Comparison of ENCODE assay signal across 14 cellular contexts in genomic region chr15:101615414-101615985, GRCh38. TPM values are rescaled to one million over a fixed set of nuclear protein-coding genes. Genes with fewer than 3 reads are reported as not detected.
A peak's percentile ranks its signal among the peaks of the same experiment; 100 is the strongest.
DNase-seq lines count a peak whose midpoint lies in the region; ATAC-seq and TF ChIP-seq lines count a peak whose summit lies in the region.
"Had no signal": no experiment of that assay in that cellular context is flagged by ENCODE, and none has a peak within 500 bp of the region (broad histone marks: within the 10 kb centered on the region; RNA-seq: fewer than 3 reads in every experiment).

No MANE protein-coding gene starts in this region.

- no peaks in the 10 kb centered on the region for H3K36me3 ChIP-seq in mesodermal cell (ENCODE audit: control insufficient read depth, insufficient read depth, low read length)
- no peaks in the 10 kb centered on the region for H3K36me3 ChIP-seq in aorta (ENCODE audit: control insufficient read depth in 1 of 2, insufficient read depth in 2 of 2, low read length in 1 of 2)
- H3K36me3 ChIP-seq: neutrophil had no signal

- H3K9me3 ChIP-seq in mesodermal cell (ENCODE audit: control insufficient read depth, low read length) (no peaks in the 10 kb centered on the region), aorta (ENCODE audit: control insufficient read depth, low read length) (no peaks in the 10 kb centered on the region)
- H3K9me3 ChIP-seq: neutrophil had no signal

- peaks cover 11% of the 10 kb centered on the region for H3K4me1 Mint-ChIP-seq in activated CD8-positive, alpha-beta T cell treated with anti-CD3 and anti-CD28 coated beads, Interleukin-2, amount 10 ng/mL, durations not matched to agents 7 days and 5 days (ENCODE audit: low read depth)
- peaks cover 7% of the 10 kb centered on the region for H3K4me1 Mint-ChIP-seq in activated CD8-positive, alpha-beta T cell treated with anti-CD3 and anti-CD28 coated beads for 36 hours (ENCODE audit: low read depth)

- peak; percentile 23 for ATAC-seq in activated CD8-positive, alpha-beta T cell treated with anti-CD3 and anti-CD28 coated beads, Interleukin-2, amount 10 ng/mL, durations not matched to agents 7 days and 5 days
- ATAC-seq in activated CD8-positive, alpha-beta T cell treated with anti-CD3 and anti-CD28 coated beads for 36 hours: no peak
- ATAC-seq in aorta (ENCODE audit: low FRiP score): peak; percentile 49
- ATAC-seq in HG03457 (IDR thresholded peaks at IDR 0.05; ENCODE audit: unreplicated experiment): no peak

- POLR2A ChIA-PET in activated CD8-positive, alpha-beta T cell treated with anti-CD3 and anti-CD28 coated beads, Interleukin-2, amount 10 ng/mL, durations not matched to agents 7 days and 5 days (lab: Charles Lee): no interaction called here
- POLR2A ChIA-PET in activated CD8-positive, alpha-beta T cell treated with anti-CD3 and anti-CD28 coated beads for 36 hours (lab: Charles Lee): interaction anchor here (1.8 kb wide), 1 partner anchor 32 kb away, joined by 6 read pairs; no protein-coding TSS in a partner anchor

- peak overlapping the region; percentile 26 for H3K4me3 ChIP-seq in fibroblast of mammary gland (ENCODE audit: control insufficient read depth, low read depth, low read length)
- peak overlapping the region; percentile 8 for H3K4me3 ChIP-seq in mesodermal cell (ENCODE audit: extremely low read depth, insufficient read depth, low read length, poor library complexity, severe bottlenecking)
- H3K4me3 ChIP-seq in aorta (ENCODE audit: low read length in 2 of 2): no peak overlapping the region

- no peak for TF ChIP-seq CTCF in activated CD8-positive, alpha-beta T cell treated with anti-CD3 and anti-CD28 coated beads for 36 hours (IDR thresholded peaks at IDR 0.05)
- TF ChIP-seq CTCF in fibroblast of mammary gland (conservative IDR thresholded peaks at IDR 0.05; ENCODE audit: control insufficient read depth, insufficient read depth, low read depth, low read length): no peak

- H3K4me1 ChIP-seq in mesodermal cell (ENCODE audit: control insufficient read depth, insufficient read depth, low read length, poor library complexity, severe bottlenecking): peaks cover 12% of the 10 kb centered on the region
- H3K4me1 ChIP-seq in aorta (ENCODE audit: control insufficient read depth in 1 of 2, insufficient read depth in 2 of 2, low read length in 2 of 2): no peaks in the 10 kb centered on the region

- H3K27me3 ChIP-seq in aorta (ENCODE audit: control insufficient read depth in 1 of 2, insufficient read depth in 2 of 2, low read length in 1 of 2): no peaks in the 10 kb centered on the region

- H3K27ac ChIP-seq in mesodermal cell (ENCODE audit: low read depth, low read length, severe bottlenecking) (no peak overlapping the region), aorta (ENCODE audit: low read depth in 1 of 2, low read length in 2 of 2) (no peak overlapping the region)
- H3K27ac ChIP-seq: neutrophil had no signal

- no peaks in the 10 kb centered on the region for H3K36me3 Mint-ChIP-seq in activated CD8-positive, alpha-beta T cell treated with anti-CD3 and anti-CD28 coated beads, Interleukin-2, amount 10 ng/mL, durations not matched to agents 7 days and 5 days (ENCODE audit: low read depth)
- H3K36me3 Mint-ChIP-seq in activated CD8-positive, alpha-beta T cell treated with anti-CD3 and anti-CD28 coated beads for 36 hours (ENCODE audit: low read depth): peaks cover 4% of the 10 kb centered on the region

- H3K4me3 Mint-ChIP-seq in activated CD8-positive, alpha-beta T cell treated with anti-CD3 and anti-CD28 coated beads, Interleukin-2, amount 10 ng/mL, durations not matched to agents 7 days and 5 days: no peak overlapping the region
- no peak overlapping the region for H3K4me3 Mint-ChIP-seq in activated CD8-positive, alpha-beta T cell treated with anti-CD3 and anti-CD28 coated beads for 36 hours
- H3K4me3 Mint-ChIP-seq: activated naive CD4-positive, alpha-beta T cell treated with anti-CD3 and anti-CD28 coated beads, Interleukin-2, amount 10 ng/mL, durations not matched to agents 7 days and 5 days had no signal

- no peaks in the 10 kb centered on the region for H3K9me3 Mint-ChIP-seq in activated CD8-positive, alpha-beta T cell treated with anti-CD3 and anti-CD28 coated beads, Interleukin-2, amount 10 ng/mL, durations not matched to agents 7 days and 5 days (ENCODE audit: insufficient read depth)
- no peaks in the 10 kb centered on the region for H3K9me3 Mint-ChIP-seq in activated CD8-positive, alpha-beta T cell treated with anti-CD3 and anti-CD28 coated beads for 36 hours
- H3K9me3 Mint-ChIP-seq: activated naive CD4-positive, alpha-beta T cell treated with anti-CD3 and anti-CD28 coated beads, Interleukin-2, amount 10 ng/mL, durations not matched to agents 7 days and 5 days had no signal

- no peak for DNase-seq in activated CD8-positive, alpha-beta T cell treated with anti-CD3 and anti-CD28 coated beads, Interleukin-2, amount 10 ng/mL, durations not matched to agents 7 days and 5 days
- no peak for DNase-seq in activated CD8-positive, alpha-beta T cell treated with anti-CD3 and anti-CD28 coated beads for 36 hours
- peak; percentile 49 for DNase-seq in fibroblast of mammary gland (ENCODE audit: low read depth)
- DNase-seq in aorta: peak in 1 of 2 donors; percentile 65
- DNase-seq in SKM-1 treated with dmso at 0.1 percent for 144 hours (lab: John Stamatoyannopoulos, UW; ENCODE audit: unreplicated experiment): no peak
- no peak for DNase-seq in DMS53 treated with DMSO at 0.1 percent for 48 hours (lab: John Stamatoyannopoulos, UW; ENCODE audit: unreplicated experiment)
- DNase-seq: activated naive CD4-positive, alpha-beta T cell treated with anti-CD3 and anti-CD28 coated beads, Interleukin-2, amount 10 ng/mL, durations not matched to agents 7 days and 5 days; effector CD4-positive, alpha-beta T cell; stimulated activated CD4-positive, alpha-beta T cell treated with anti-CD3 and anti-CD28 coated beads, Interleukin-1b, Interleukin-23, amount 100 ng/mL, for 48 hours; stimulated activated naive CD4-positive, alpha-beta T cell treated with Interleukin-2 at 50 U/mL for 16 hours; SW 1271 had no signal

- intact Hi-C loops in activated CD8-positive, alpha-beta T cell treated with anti-CD3 and anti-CD28 coated beads for 36 hours (cut with micrococcal nuclease): no loop called here
- intact Hi-C loops in aorta (cut with DNase I): no loop called here

- no peaks in the 10 kb centered on the region for H3K27me3 Mint-ChIP-seq in activated CD8-positive, alpha-beta T cell treated with anti-CD3 and anti-CD28 coated beads, Interleukin-2, amount 10 ng/mL, durations not matched to agents 7 days and 5 days (ENCODE audit: low read depth)
- H3K27me3 Mint-ChIP-seq in activated CD8-positive, alpha-beta T cell treated with anti-CD3 and anti-CD28 coated beads for 36 hours: no peaks in the 10 kb centered on the region
- H3K27me3 Mint-ChIP-seq: activated naive CD4-positive, alpha-beta T cell treated with anti-CD3 and anti-CD28 coated beads, Interleukin-2, amount 10 ng/mL, durations not matched to agents 7 days and 5 days had no signal

- CTCF ChIA-PET in activated CD8-positive, alpha-beta T cell treated with anti-CD3 and anti-CD28 coated beads, Interleukin-2, amount 10 ng/mL, durations not matched to agents 7 days and 5 days (lab: Charles Lee): no interaction called here
- CTCF ChIA-PET in activated CD8-positive, alpha-beta T cell treated with anti-CD3 and anti-CD28 coated beads for 36 hours (lab: Charles Lee): interaction anchor here (1.5 kb wide), 1 partner anchor 26 kb away, joined by 10 read pairs; no protein-coding TSS in a partner anchor

- WGBS in mesodermal cell (ENCODE audit: insufficient coverage in 2 of 2), 2 experiments: 66 to 89% methylated on average over 10 to 15 of the region's 15 CpGs
- WGBS in aorta, 2 donors: 38 to 47% methylated on average over 15 of the region's 15 CpGs

- H3K27ac Mint-ChIP-seq in activated CD8-positive, alpha-beta T cell treated with anti-CD3 and anti-CD28 coated beads, Interleukin-2, amount 10 ng/mL, durations not matched to agents 7 days and 5 days: no peak overlapping the region
- no peak overlapping the region for H3K27ac Mint-ChIP-seq in activated CD8-positive, alpha-beta T cell treated with anti-CD3 and anti-CD28 coated beads for 36 hours
- H3K27ac Mint-ChIP-seq: activated naive CD4-positive, alpha-beta T cell treated with anti-CD3 and anti-CD28 coated beads, Interleukin-2, amount 10 ng/mL, durations not matched to agents 7 days and 5 days had no signal

RNA-seq across cellular contexts. Expression of gene TM2D3, which starts 36.7 kb away (rescaled TPM):
- total RNA-seq in activated CD8-positive, alpha-beta T cell treated with anti-CD3 and anti-CD28 coated beads, Interleukin-2, amount 10 ng/mL, durations not matched to agents 7 days and 5 days: 10 to 100 TPM; 36.8 to 38.8 TPM
- total RNA-seq in activated CD8-positive, alpha-beta T cell treated with anti-CD3 and anti-CD28 coated beads for 36 hours: 10 to 100 TPM; 37.8 to 38.5 TPM
- 35.5 TPM for polyA plus RNA-seq in mesodermal cell (2013, experiment 1 of 2)
- 34.2 TPM for polyA plus RNA-seq in mesodermal cell (2013, experiment 2 of 2)
- total RNA-seq in aorta: 10 to 100 TPM; 50.8 to 54.6 TPM
- 10 to 100 TPM; 26.8 to 64.1 TPM for polyA plus RNA-seq in aorta

Comparison
In these comparisons a context has a peak if more than half of its experiments do, and no peak if none do; other contexts are left out.
1. ATAC-seq: peak in activated CD8-positive, alpha-beta T cell treated with anti-CD3 and anti-CD28 coated beads, Interleukin-2, amount 10 ng/mL, durations not matched to agents 7 days and 5 days (single experiment) and aorta (single experiment); none in activated CD8-positive, alpha-beta T cell treated with anti-CD3 and anti-CD28 coated beads for 36 hours (single experiment) and HG03457 (single experiment).
2. H3K4me3 ChIP-seq: peak in fibroblast of mammary gland (single experiment) and mesodermal cell (single experiment); none in aorta (0 of 2).